Comparison of ENCODE assay signal across 1 cellular context in genomic region chr5:151180291-151180690, GRCh38.
TF ChIP-seq lines count a peak whose summit lies in the region.

No MANE protein-coding gene starts in this region.

TF ChIP-seq in H1, 55 proteins besides CTCF, POLR2A, EP300 and RAD21:
- TF ChIP-seq SUZ12 (IDR thresholded peaks at IDR 0.05; ENCODE audit: low read length): 0 out of 2 replicates have a peak, but pooled peaks have one; percentile 22
- TF ChIP-seq SP4 (IDR thresholded peaks at IDR 0.05; ENCODE audit: low read length): no peak
- no peak for TF ChIP-seq RXRA (IDR thresholded peaks at IDR 0.05; ENCODE audit: insufficient read depth, low read depth, low read length)
- no peak for TF ChIP-seq HDAC6 (IDR thresholded peaks at IDR 0.05; ENCODE audit: low read depth, low read length)
TF ChIP-seq in H1: peak in this region for 1.
